10 cellular contexts compared by ENCODE assay signal in genomic region chr5:24644757-24645156, GRCh38. TPM values are rescaled to one million over a fixed set of nuclear protein-coding genes. Genes with fewer than 3 reads are reported as not detected.
DNase-seq lines count a peak whose midpoint lies in the region; ATAC-seq and TF ChIP-seq lines count a peak whose summit lies in the region.
"Had no signal": no experiment of that assay in that cellular context is flagged by ENCODE, and none has a peak within 500 bp of the region (broad histone marks: within the 10 kb centered on the region; RNA-seq: fewer than 3 reads in every experiment).

Gene CDH10, minus strand, starts transcription at chr5:24644978. Its CDS starts 51,488 bp downstream, at chr5:24593490.

- peak within 1 kb of the TSS; percentile 55 for H3K4me2 ChIP-seq in mesenchymal stem cell (ENCODE audit: low read length, poor library complexity, severe bottlenecking)

- peak within 1 kb of the TSS; percentile 43 to 74 for H3K4me3 ChIP-seq in mesenchymal stem cell (ENCODE audit: insufficient read depth in 1 of 2, low read depth in 1 of 2, low read length in 2 of 2)
- H3K4me3 ChIP-seq: SK-N-MC had no signal

- WGBS in mesenchymal stem cell, result 3% methylated on average over 12 of the region's 14 CpGs

- H2AK5ac ChIP-seq in mesenchymal stem cell (ENCODE audit: low read length, severe bottlenecking), result no peak within 1 kb of the TSS

- no peak for TF ChIP-seq POLR2A in GM18505 (IDR thresholded peaks at IDR 0.05; ENCODE audit: borderline replicate concordance, extremely low read depth, insufficient read depth, insufficient read length)

- H2BK5ac ChIP-seq in mesenchymal stem cell (ENCODE audit: low read depth, low read length, poor library complexity, severe bottlenecking), result no peak within 1 kb of the TSS

- peak; percentile 90 for DNase-seq in Ammon's horn (ENCODE audit: low spot score)
- peak; percentile 73 for DNase-seq in NCI-H2081 treated with DMSO at 0.1 percent for 48 hours (lab: John Stamatoyannopoulos, UW)
- DNase-seq in caudate nucleus (lab: John Stamatoyannopoulos, UW), result peak in 52 of 61 donors; percentile 4 to 96 (median 50)
- peak; percentile 62 for DNase-seq in mesenchymal stem cell
- DNase-seq in activated CD4-positive, alpha-beta T cell treated with anti-CD3 and anti-CD28 coated beads for 48 hours, result no peak
- DNase-seq in NCI-H1105 (lab: John Stamatoyannopoulos, UW), result no peak

- no peak within 1 kb of the TSS for H3K14ac ChIP-seq in mesenchymal stem cell (ENCODE audit: low read length in 2 of 2)

- no peak within 1 kb of the TSS for H2BK120ac ChIP-seq in mesenchymal stem cell (ENCODE audit: low read depth, low read length)

- H3K9ac ChIP-seq in mesenchymal stem cell (ENCODE audit: low read length), result peak within 1 kb of the TSS; percentile 60

- peak within 1 kb of the TSS in 1 of 2 experiments; percentile 6 for H3K18ac ChIP-seq in mesenchymal stem cell (ENCODE audit: low read depth in 1 of 2, low read length in 2 of 2)

- H2AFZ ChIP-seq in mesenchymal stem cell (ENCODE audit: low read depth, low read length), result no peak within 1 kb of the TSS

- H3K27me3 ChIP-seq in mesenchymal stem cell (ENCODE audit: control insufficient read depth in 1 of 2, insufficient read depth in 1 of 2, low read length in 2 of 2), result no peaks in the 10 kb centered on the region
- H3K27me3 ChIP-seq: vagina had no signal

- H3K27ac ChIP-seq in caudate nucleus (ENCODE audit: low read depth, low read length) (peak within 1 kb of the TSS; percentile 52), mesenchymal stem cell (ENCODE audit: low read length, poor library complexity, severe bottlenecking) (no peak within 1 kb of the TSS)
- H3K27ac ChIP-seq: SK-N-MC, vagina had no signal

- H3K79me1 ChIP-seq in mesenchymal stem cell (replicated peaks; ENCODE audit: low read length, poor library complexity, severe bottlenecking), result no peaks in the 10 kb centered on the region

- ATAC-seq in HG02798 (IDR thresholded peaks at IDR 0.05; ENCODE audit: poor library complexity, unreplicated experiment), result no peak
- no peak for ATAC-seq in GM18505 (IDR thresholded peaks at IDR 0.05; ENCODE audit: unreplicated experiment)

- no peak within 1 kb of the TSS for H3K4ac ChIP-seq in mesenchymal stem cell (ENCODE audit: low read depth in 1 of 2, low read length in 2 of 2)

- no peak within 1 kb of the TSS for H3K23ac ChIP-seq in mesenchymal stem cell (ENCODE audit: low read length in 2 of 2)

- H3K9me3 ChIP-seq in mesenchymal stem cell (ENCODE audit: control insufficient read depth, low read length), result no peaks in the 10 kb centered on the region
- H3K9me3 ChIP-seq: vagina had no signal

- no peaks in the 10 kb centered on the region for H3K4me1 ChIP-seq in mesenchymal stem cell (ENCODE audit: control insufficient read depth, insufficient read depth, low read depth, low read length)
- H3K4me1 ChIP-seq: vagina had no signal

- H3K36me3 ChIP-seq in mesenchymal stem cell (ENCODE audit: control insufficient read depth in 1 of 2, insufficient read depth in 2 of 2, low read depth in 1 of 2, low read length in 2 of 2), result no peaks in the 10 kb centered on the region
- H3K36me3 ChIP-seq: vagina had no signal

- no peak within 1 kb of the TSS for H4K91ac ChIP-seq in mesenchymal stem cell (ENCODE audit: low read length)

- no peak within 1 kb of the TSS for H2BK12ac ChIP-seq in mesenchymal stem cell (ENCODE audit: low read length in 2 of 2)

- H2BK15ac ChIP-seq in mesenchymal stem cell (ENCODE audit: low read depth, poor library complexity, severe bottlenecking), result no peak within 1 kb of the TSS

- H4K8ac ChIP-seq in mesenchymal stem cell (ENCODE audit: low read length), result no peak within 1 kb of the TSS

RNA-seq across cellular contexts. Expression of gene CDH10, which starts in this region (rescaled TPM):
- 5.9 TPM for polyA plus RNA-seq in mesenchymal stem cell (2013, experiment 1 of 2)
- 5.7 TPM for polyA plus RNA-seq in mesenchymal stem cell (2013, experiment 2 of 2)

Comparison
In these comparisons a context has a peak if more than half of its experiments do, and no peak if none do; other contexts are left out.
1. DNase-seq: peak in Ammon's horn (single experiment), NCI-H2081 treated with DMSO at 0.1 percent for 48 hours (single experiment), caudate nucleus (52 of 61) and mesenchymal stem cell (single experiment); none in activated CD4-positive, alpha-beta T cell treated with anti-CD3 and anti-CD28 coated beads for 48 hours (single experiment) and NCI-H1105 (single experiment).